ENCODE assay signal across 2 cellular contexts in the genomic region with DNA sequence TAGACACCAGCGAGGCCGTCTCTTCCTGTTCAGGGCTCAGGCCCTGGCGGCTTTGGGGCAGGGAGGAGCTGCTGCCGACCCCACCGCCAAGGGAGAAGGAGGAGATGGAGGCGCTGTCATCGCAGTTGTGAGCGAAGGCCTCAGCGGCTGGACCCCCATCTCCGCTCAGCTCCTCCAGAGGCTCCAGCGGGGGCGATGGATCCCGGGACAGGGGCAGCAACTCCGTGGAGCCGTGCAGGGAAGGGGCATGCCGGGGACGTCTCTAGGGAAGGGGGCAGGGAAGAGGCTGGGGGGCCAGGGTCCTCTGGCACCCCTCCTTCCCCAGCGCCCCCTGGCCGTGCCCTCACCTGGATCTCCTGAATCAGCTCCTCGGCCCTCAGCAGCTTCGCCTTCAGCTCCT.
TF ChIP-seq lines count a peak whose summit lies in the region.

No MANE protein-coding gene starts in this region.

TF ChIP-seq in HepG2, 621 proteins besides CTCF, POLR2A, EP300 and RAD21:
- TF ChIP-seq HNF4A (CRISPR knock-in tag; IDR thresholded peaks at IDR 0.05) (no peak), RBFOX2 (IDR thresholded peaks at IDR 0.05; ENCODE audit: low read depth, low read length) (0 out of 2 replicates have a peak, but pooled peaks have one; percentile 28)

TF ChIP-seq in SK-N-SH treated with all-trans-retinoic acid at 6 μM for 48 hours, 23 proteins besides CTCF, POLR2A, EP300 and RAD21:
- TF ChIP-seq CSDC2 (CRISPR knock-in tag; IDR thresholded peaks at IDR 0.05) (no peak), ARNTL (CRISPR knock-in tag; IDR thresholded peaks at IDR 0.05; ENCODE audit: borderline replicate concordance, low read depth) (no peak), ZC3H10 (CRISPR knock-in tag; IDR thresholded peaks at IDR 0.05) (no peak), ZNF8 (CRISPR knock-in tag; IDR thresholded peaks at IDR 0.05) (no peak), ZNF70 (CRISPR knock-in tag; IDR thresholded peaks at IDR 0.05) (no peak), ZFP30 (CRISPR knock-in tag; IDR thresholded peaks at IDR 0.05) (no peak)
